In genomic region chr19:41945135-41945766, GRCh38 we compare ENCODE assay signal across 8 cellular contexts. TPM values are rescaled to one million over a fixed set of nuclear protein-coding genes. Genes with fewer than 3 reads are reported as not detected.
DNase-seq lines count a peak whose midpoint lies in the region; ATAC-seq and TF ChIP-seq lines count a peak whose summit lies in the region.

No MANE protein-coding gene starts in this region.

- peak overlapping the region; percentile 60 for H3K27ac Mint-ChIP-seq in activated naive CD8-positive, alpha-beta T cell treated with anti-CD3 and anti-CD28 coated beads, Interleukin-2, amount 10 ng/mL, durations not matched to agents 7 days and 5 days

- POLR2A ChIA-PET in GM10248 (lab: Yijun Ruan, JAX), result interaction anchor here (0.7 to 2.5 kb wide), 11 partner anchors 8 to 246 kb away, joined by 3 to 12 read pairs (median 7); partner anchors contain the start of gene RPS19
- POLR2A ChIA-PET in activated naive CD8-positive, alpha-beta T cell treated with anti-CD3 and anti-CD28 coated beads, Interleukin-2, amount 10 ng/mL, durations not matched to agents 7 days and 5 days (lab: Charles Lee), result interaction anchor here (0.6 to 4.3 kb wide), 16 partner anchors 8 to 307 kb away, joined by 3 to 40 read pairs (median 6); partner anchors contain the start of genes ARHGEF1, CD79A, RABAC1 and RPS19
- POLR2A ChIA-PET in HEK293T (lab: Yijun Ruan, JAX), result interaction anchor here (1.7 to 2.2 kb wide), 2 partner anchors 14 to 86 kb away, joined by 6 to 10 read pairs; partner anchors contain the start of genes RABAC1 and RPS19

- DNase-seq in GM10248 (ENCODE audit: extremely low spot score) (peak; percentile 88), cerebellum (ENCODE audit: low spot score) (no peak), DMS153 treated with DMSO at 0.1 percent for 48 hours (lab: John Stamatoyannopoulos, UW; ENCODE audit: unreplicated experiment) (no peak), HEK293T (ENCODE audit: extremely low spot score) (no peak)
- peak; percentile 82 for DNase-seq in activated naive CD8-positive, alpha-beta T cell treated with anti-CD3 and anti-CD28 coated beads, Interleukin-2, amount 10 ng/mL, durations not matched to agents 7 days and 5 days
- peak; percentile 68 to 77 for DNase-seq in stimulated activated CD8-positive, alpha-beta memory T cell treated with anti-CD3 and anti-CD28 coated beads, Interleukin-4, amount 100 ng/mL, for 1 hour (ENCODE audit: low read depth in 2 of 2, low spot score in 1 of 2)

- TF ChIP-seq POLR2A in Raji (IDR thresholded peaks at IDR 0.05; ENCODE audit: insufficient read depth, low read depth, low read length), result peak; percentile 37

- peak; percentile 69 for ATAC-seq in GM21786 (IDR thresholded peaks at IDR 0.05; ENCODE audit: unreplicated experiment)
- peak; percentile 90 for ATAC-seq in activated naive CD8-positive, alpha-beta T cell treated with anti-CD3 and anti-CD28 coated beads, Interleukin-2, amount 10 ng/mL, durations not matched to agents 7 days and 5 days (ENCODE audit: low read depth)

- H3K27me3 Mint-ChIP-seq in activated naive CD8-positive, alpha-beta T cell treated with anti-CD3 and anti-CD28 coated beads, Interleukin-2, amount 10 ng/mL, durations not matched to agents 7 days and 5 days, result peaks cover 8% of the 10 kb centered on the region

- no peaks in the 10 kb centered on the region for H3K36me3 Mint-ChIP-seq in activated naive CD8-positive, alpha-beta T cell treated with anti-CD3 and anti-CD28 coated beads, Interleukin-2, amount 10 ng/mL, durations not matched to agents 7 days and 5 days

- no peak for TF ChIP-seq CTCF in GM10248 (IDR thresholded peaks at IDR 0.05; ENCODE audit: control extremely low read depth, extremely low read depth, low read depth, missing control alignments)

- H3K4me1 Mint-ChIP-seq in activated naive CD8-positive, alpha-beta T cell treated with anti-CD3 and anti-CD28 coated beads, Interleukin-2, amount 10 ng/mL, durations not matched to agents 7 days and 5 days, result peaks cover 33% of the 10 kb centered on the region

- H3K4me3 Mint-ChIP-seq in activated naive CD8-positive, alpha-beta T cell treated with anti-CD3 and anti-CD28 coated beads, Interleukin-2, amount 10 ng/mL, durations not matched to agents 7 days and 5 days, result peak overlapping the region; percentile 69

- CTCF ChIA-PET in GM10248 (lab: Yijun Ruan, JAX), result interaction anchor here (0.6 to 6.1 kb wide), 13 partner anchors 10 to 85 kb away, joined by 3 to 48 read pairs (median 5); partner anchors contain the start of genes CD79A, RABAC1 and RPS19
- CTCF ChIA-PET in HEK293T (lab: Yijun Ruan, JAX), result no interaction called here

- H3K9me3 Mint-ChIP-seq in activated naive CD8-positive, alpha-beta T cell treated with anti-CD3 and anti-CD28 coated beads, Interleukin-2, amount 10 ng/mL, durations not matched to agents 7 days and 5 days, result no peaks in the 10 kb centered on the region

TF ChIP-seq in HEK293T, 16 proteins besides CTCF, POLR2A, EP300 and RAD21:
- TF ChIP-seq FOXK2 (IDR thresholded peaks at IDR 0.05) (no peak), NFRKB (IDR thresholded peaks at IDR 0.05) (no peak), LEF1 (IDR thresholded peaks at IDR 0.05; ENCODE audit: borderline replicate concordance) (no peak), ZNF384 (IDR thresholded peaks at IDR 0.05) (no peak), L3MBTL2 (conservative IDR thresholded peaks at IDR 0.05) (no peak), PKNOX1 (IDR thresholded peaks at IDR 0.05) (no peak), SP1 (IDR thresholded peaks at IDR 0.05) (no peak), ELF4 (IDR thresholded peaks at IDR 0.05) (no peak), CTBP1 (IDR thresholded peaks at IDR 0.05; ENCODE audit: borderline replicate concordance) (no peak), HDGF (IDR thresholded peaks at IDR 0.05; ENCODE audit: borderline replicate concordance) (no peak), BHLHE40 (IDR thresholded peaks at IDR 0.05; ENCODE audit: borderline replicate concordance) (no peak)

RNA-seq across cellular contexts. Expression of gene RABAC1, which starts 13.9 kb away (rescaled TPM):
- 10 to 100 TPM; 85.3 to 87.3 TPM for total RNA-seq in activated naive CD8-positive, alpha-beta T cell treated with anti-CD3 and anti-CD28 coated beads, Interleukin-2, amount 10 ng/mL, durations not matched to agents 7 days and 5 days
- total RNA-seq in cerebellum, result 62.8 TPM

RNA-seq across cellular contexts. Expression of gene ERFL, which starts 17.0 kb away (rescaled TPM):
- total RNA-seq in activated naive CD8-positive, alpha-beta T cell treated with anti-CD3 and anti-CD28 coated beads, Interleukin-2, amount 10 ng/mL, durations not matched to agents 7 days and 5 days, result 1 to 10 TPM; 4.3 to 4.5 TPM
- not detected for total RNA-seq in cerebellum

RNA-seq across cellular contexts. Expression of gene ATP1A3, which starts 48.8 kb away (rescaled TPM):
- total RNA-seq in activated naive CD8-positive, alpha-beta T cell treated with anti-CD3 and anti-CD28 coated beads, Interleukin-2, amount 10 ng/mL, durations not matched to agents 7 days and 5 days, result 1 to 10 TPM; 4.5 to 7.1 TPM
- total RNA-seq in cerebellum, result 122 TPM

Comparison
In these comparisons a context has a peak if more than half of its experiments do, and no peak if none do; other contexts are left out.
1. DNase-seq: peak in GM10248 (single experiment), activated naive CD8-positive, alpha-beta T cell treated with anti-CD3 and anti-CD28 coated beads, Interleukin-2, amount 10 ng/mL, durations not matched to agents 7 days and 5 days (single experiment) and stimulated activated CD8-positive, alpha-beta memory T cell treated with anti-CD3 and anti-CD28 coated beads, Interleukin-4, amount 100 ng/mL, for 1 hour (2 of 2); none in cerebellum (single experiment), DMS153 treated with DMSO at 0.1 percent for 48 hours (single experiment) and HEK293T (single experiment).
2. RNA of gene ATP1A3, which starts 48.8 kb away (total RNA-seq): 122 TPM in cerebellum (single experiment); 4.5 to 7.1 TPM in activated naive CD8-positive, alpha-beta T cell treated with anti-CD3 and anti-CD28 coated beads, Interleukin-2, amount 10 ng/mL, durations not matched to agents 7 days and 5 days; every median in the first group is over 10 times any median in the second.